10 cellular contexts compared by ENCODE assay signal in the genomic region with DNA sequence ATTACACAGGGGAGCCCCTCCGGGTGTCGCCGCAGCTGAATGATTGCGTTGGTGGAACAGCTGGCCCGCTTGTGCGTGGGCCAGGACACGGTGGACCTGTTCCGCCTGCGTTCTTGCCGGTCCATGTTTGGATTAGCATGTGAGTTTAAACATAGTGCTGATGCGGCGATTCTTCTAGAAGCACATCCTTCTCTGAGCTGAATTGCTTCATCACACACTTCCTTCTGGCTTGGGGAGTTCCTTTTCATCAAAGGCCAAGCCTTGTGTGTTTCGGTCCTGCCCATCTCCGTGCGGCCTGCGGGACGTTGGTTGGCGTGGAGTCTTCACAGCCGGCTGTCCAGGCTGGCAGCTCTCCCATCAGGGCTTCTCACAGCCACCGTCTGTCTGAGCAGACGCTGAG. TPM values are rescaled to one million over a fixed set of nuclear protein-coding genes. Genes with fewer than 3 reads are reported as not detected.
DNase-seq lines count a peak whose midpoint lies in the region; ATAC-seq and TF ChIP-seq lines count a peak whose summit lies in the region.
"Had no signal": no experiment of that assay in that cellular context is flagged by ENCODE, and none has a peak within 500 bp of the region (broad histone marks: within the 10 kb centered on the region; RNA-seq: fewer than 3 reads in every experiment).

No MANE protein-coding gene starts in this region.

- WGBS in GM23248 (ENCODE audit: low coverage in 1 of 2, low lambda C conversion rate in 2 of 2, missing lambda C conversion rate in 2 of 2), 2 experiments, result 3 to 5% methylated on average over 21 of the region's 21 CpGs

- peaks cover 12% of the 10 kb centered on the region for H3K27me3 Mint-ChIP-seq in activated CD4-positive, alpha-beta T cell treated with anti-CD3 and anti-CD28 coated beads for 36 hours

- H3K27ac ChIP-seq in GM23248 (no peak overlapping the region), left lung (peak overlapping the region; percentile 65 to 74)
- H3K27ac ChIP-seq: SJSA1 had no signal

- DNase-seq in GM23248 (peak; percentile 71), cardiac fibroblast (ENCODE audit: low read depth in 2 of 2) (peak; percentile 54 to 75), left lung (peak; percentile 79 to 90), superior temporal gyrus (ENCODE audit: extremely low spot score) (peak; percentile 71), GM10266 (ENCODE audit: extremely low spot score) (no peak), NAMALWA (ENCODE audit: low spot score) (no peak), DMS153 (lab: John Stamatoyannopoulos, UW) (no peak)
- no peak for DNase-seq in activated CD4-positive, alpha-beta T cell treated with anti-CD3 and anti-CD28 coated beads for 36 hours
- DNase-seq: activated naive CD8-positive, alpha-beta T cell treated with anti-CD3 and anti-CD28 coated beads, Interleukin-2, amount 50 U/mL, for 24 hours had no signal

- H3K36me3 Mint-ChIP-seq in activated CD4-positive, alpha-beta T cell treated with anti-CD3 and anti-CD28 coated beads for 36 hours (ENCODE audit: low read depth), result no peaks in the 10 kb centered on the region

- peak; percentile 16 for ATAC-seq in left lung
- ATAC-seq in activated CD4-positive, alpha-beta T cell treated with anti-CD3 and anti-CD28 coated beads for 36 hours, result no peak
- ATAC-seq: activated naive CD8-positive, alpha-beta T cell treated with anti-CD3 and anti-CD28 coated beads, Interleukin-2, amount 50 U/mL, for 24 hours had no signal

- H3K79me2 ChIP-seq in GM23248 (ENCODE audit: insufficient read depth), result no peaks in the 10 kb centered on the region

- H3K36me3 ChIP-seq in GM23248 (ENCODE audit: low read depth), result no peaks in the 10 kb centered on the region
- H3K36me3 ChIP-seq in left lung, result peaks cover 0 to 8% of the 10 kb centered on the region in 2 donors
- H3K36me3 ChIP-seq: SJSA1 had no signal

- H3K9ac ChIP-seq in GM23248, result no peak overlapping the region

- TF ChIP-seq CTCF in cardiac fibroblast (IDR thresholded peaks at IDR 0.05; ENCODE audit: low read depth, low read length), result no peak
- no peak for TF ChIP-seq CTCF in left lung (IDR thresholded peaks at IDR 0.05)
- no peak for TF ChIP-seq CTCF in GM10266 (IDR thresholded peaks at IDR 0.05; ENCODE audit: control insufficient read depth, insufficient read depth, low read depth, missing control alignments)

- H3K9me3 ChIP-seq in GM23248 (ENCODE audit: low read depth) (no peaks in the 10 kb centered on the region), left lung (no peaks in the 10 kb centered on the region)
- H3K9me3 ChIP-seq: SJSA1 had no signal

- no peaks in the 10 kb centered on the region for H3K9me2 ChIP-seq in GM23248 (ENCODE audit: insufficient read depth)

- in situ Hi-C loops in GM23248 (cut with MboI), result loop anchor here (25.0 kb wide), 1 partner anchor 450 kb away; no protein-coding TSS in a partner anchor

- intact Hi-C loops in left lung (cut with DNase I), result loop anchor here in 1 of 2 donors (10.0 kb wide), 1 partner anchor 118 kb away; no protein-coding TSS in a partner anchor
- intact Hi-C loops in activated CD4-positive, alpha-beta T cell treated with anti-CD3 and anti-CD28 coated beads for 36 hours (cut with DNase I, micrococcal nuclease), result no loop called here

- H3K4me3 Mint-ChIP-seq in activated CD4-positive, alpha-beta T cell treated with anti-CD3 and anti-CD28 coated beads for 36 hours, result no peak overlapping the region
- H3K4me3 Mint-ChIP-seq: activated naive CD8-positive, alpha-beta T cell treated with anti-CD3 and anti-CD28 coated beads, Interleukin-2, amount 50 U/mL, for 24 hours had no signal

- H3F3A ChIP-seq in GM23248 (ENCODE audit: insufficient read depth), result no peaks in the 10 kb centered on the region

- peak overlapping the region; percentile 49 for H3K4me2 ChIP-seq in GM23248 (ENCODE audit: unreplicated experiment)

- CTCF ChIA-PET in activated CD4-positive, alpha-beta T cell treated with anti-CD3 and anti-CD28 coated beads for 36 hours (lab: Charles Lee), result interaction anchor here (0.6 kb wide), 1 partner anchor 1385 kb away, joined by 4 read pairs; no protein-coding TSS in a partner anchor

- no peaks in the 10 kb centered on the region for H4K20me1 ChIP-seq in GM23248 (ENCODE audit: insufficient read depth)

- no peaks in the 10 kb centered on the region for H3K4me1 ChIP-seq in GM23248 (ENCODE audit: insufficient read depth)
- H3K4me1 ChIP-seq in left lung, result peaks cover 6 to 35% of the 10 kb centered on the region in 2 donors

- POLR2A ChIA-PET in activated CD4-positive, alpha-beta T cell treated with anti-CD3 and anti-CD28 coated beads for 36 hours (lab: Charles Lee), result interaction anchor here (0.5 kb wide), 1 partner anchor 1051 kb away, joined by 7 read pairs; no protein-coding TSS in a partner anchor

- H3K27me3 ChIP-seq in GM23248 (replicated peaks; ENCODE audit: insufficient read depth) (no peaks in the 10 kb centered on the region), left lung (peaks cover 0 to 11% of the 10 kb centered on the region in 2 donors)
- H3K27me3 ChIP-seq: SJSA1 had no signal

- H3K4me1 Mint-ChIP-seq in activated CD4-positive, alpha-beta T cell treated with anti-CD3 and anti-CD28 coated beads for 36 hours, result peaks cover 17% of the 10 kb centered on the region

- peak overlapping the region; percentile 61 for H2AFZ ChIP-seq in GM23248

- H3K27ac Mint-ChIP-seq in activated CD4-positive, alpha-beta T cell treated with anti-CD3 and anti-CD28 coated beads for 36 hours, result no peak overlapping the region
- H3K27ac Mint-ChIP-seq: activated naive CD8-positive, alpha-beta T cell treated with anti-CD3 and anti-CD28 coated beads, Interleukin-2, amount 50 U/mL, for 24 hours had no signal

- H3K4me3 ChIP-seq in GM23248, result peak overlapping the region; percentile 23
- peak overlapping the region in 1 of 2 donors; percentile 21 for H3K4me3 ChIP-seq in cardiac fibroblast (replicated peaks in 1 of 2; ENCODE audit: low read depth in 2 of 2, low read length in 2 of 2)
- no peak overlapping the region for H3K4me3 ChIP-seq in left lung
- H3K4me3 ChIP-seq: SJSA1 had no signal

- H3K9me3 Mint-ChIP-seq in activated CD4-positive, alpha-beta T cell treated with anti-CD3 and anti-CD28 coated beads for 36 hours (ENCODE audit: low read depth), result no peaks in the 10 kb centered on the region
- H3K9me3 Mint-ChIP-seq: activated naive CD8-positive, alpha-beta T cell treated with anti-CD3 and anti-CD28 coated beads, Interleukin-2, amount 50 U/mL, for 24 hours had no signal

RNA-seq across cellular contexts. Expression of gene SLC29A4, which starts 45.5 kb away (rescaled TPM):
- total RNA-seq in GM23248 (2014; rRNA removed; shearing (Covaris generic)), result 1.2 and 2.1 TPM in 2 replicates
- 0.35 and 0.37 TPM in 2 replicates for polyA plus RNA-seq in GM23248 (2016; fragmentation: Nextera tagmentation; extraction: Ambion mirVana)
- total RNA-seq in left lung, result 1 to 10 TPM; 1.2 to 7.3 TPM
- 1 to 10 TPM; 1.0 to 1.7 TPM for total RNA-seq in activated CD4-positive, alpha-beta T cell treated with anti-CD3 and anti-CD28 coated beads for 36 hours

RNA-seq across cellular contexts. Expression of gene WIPI2, which starts 47.3 kb away (rescaled TPM):
- total RNA-seq in GM23248 (2014; rRNA removed; shearing (Covaris generic)), result 90.4 and 99.3 TPM in 2 replicates
- 70.3 and 71.5 TPM in 2 replicates for polyA plus RNA-seq in GM23248 (2016; fragmentation: Nextera tagmentation; extraction: Ambion mirVana)
- 10 to 100 TPM; 53.5 TPM for total RNA-seq in left lung
- 10 to 100 TPM; 44.5 to 45.1 TPM for total RNA-seq in activated CD4-positive, alpha-beta T cell treated with anti-CD3 and anti-CD28 coated beads for 36 hours

Comparison
In these comparisons a context has a peak if more than half of its experiments do, and no peak if none do; other contexts are left out.
1. DNase-seq: peak in GM23248 (single experiment), cardiac fibroblast (2 of 2), left lung (2 of 2) and superior temporal gyrus (single experiment); none in GM10266 (single experiment), activated CD4-positive, alpha-beta T cell treated with anti-CD3 and anti-CD28 coated beads for 36 hours (single experiment), NAMALWA (single experiment) and DMS153 (single experiment).